18 cellular contexts compared by ENCODE assay signal in genomic region chr1:228494970-228495853, GRCh38.
"Had no signal": no experiment of that assay in that cellular context is flagged by ENCODE, and none has a peak within 500 bp of the region (broad histone marks: within the 10 kb centered on the region; RNA-seq: fewer than 3 reads in every experiment).

No MANE protein-coding gene starts in this region.

- H3K9me3 Mint-ChIP-seq: stimulated activated naive B cell treated with anti-CD40 and anti-IgM and Interleukin-4, amounts not matched to agents 10 μg/mL and 1 μg/mL and 100 μg/mL, for 72 hours; T-helper 1 cell treated with Interleukin-12 subunit alpha and Interleukin-12 subunit beta and Interleukin-4 antibody, amounts not matched to agents 30 μg/mL and 1 μg/mL, for 36 hours had no signal

- H3K36me3 ChIP-seq: uterus had no signal

- H3K27me3 Mint-ChIP-seq: activated naive CD8-positive, alpha-beta T cell; stimulated activated naive B cell treated with anti-CD40 and anti-IgM and Interleukin-4, amounts not matched to agents 10 μg/mL and 1 μg/mL and 100 μg/mL, for 72 hours had no signal

- H3K4me3 Mint-ChIP-seq: activated naive CD8-positive, alpha-beta T cell; stimulated activated naive B cell treated with anti-CD40 and anti-IgM and Interleukin-4, amounts not matched to agents 10 μg/mL and 1 μg/mL and 100 μg/mL, for 72 hours; T-helper 1 cell treated with Interleukin-12 subunit alpha and Interleukin-12 subunit beta and Interleukin-4 antibody, amounts not matched to agents 30 μg/mL and 1 μg/mL, for 36 hours had no signal

- H3K4me3 ChIP-seq: dorsolateral prefrontal cortex, hepatocyte, tibial nerve, uterus had no signal

- H3K4me1 ChIP-seq: uterus had no signal

- H3K9ac ChIP-seq: parathyroid adenoma had no signal

- H3K27ac Mint-ChIP-seq: activated naive CD8-positive, alpha-beta T cell; stimulated activated naive B cell treated with anti-CD40 and anti-IgM and Interleukin-4, amounts not matched to agents 10 μg/mL and 1 μg/mL and 100 μg/mL, for 72 hours; T-helper 1 cell treated with Interleukin-12 subunit alpha and Interleukin-12 subunit beta and Interleukin-4 antibody, amounts not matched to agents 30 μg/mL and 1 μg/mL, for 36 hours had no signal

- H3K27ac ChIP-seq: dorsolateral prefrontal cortex, hepatocyte, neutrophil, parathyroid adenoma, tibial nerve, uterus had no signal

- H3K4me2 ChIP-seq: hepatocyte had no signal

- H3K9me3 ChIP-seq: neutrophil, tibial nerve, uterus had no signal

- ATAC-seq: esophagus mucosa; SK-N-SH treated with all-trans-retinoic acid at 6 μM for 48 hours; stimulated activated naive B cell treated with anti-CD40 and anti-IgM and Interleukin-4, amounts not matched to agents 10 μg/mL and 1 μg/mL and 100 μg/mL, for 72 hours had no signal

- H2AFZ ChIP-seq: hepatocyte, parathyroid adenoma had no signal

- H3K27me3 ChIP-seq: dorsolateral prefrontal cortex, hepatocyte, neutrophil, tibial nerve, uterus had no signal

- DNase-seq: activated CD4-positive, alpha-beta T cell treated with anti-CD3 and anti-CD28 coated beads for 4 hours; activated CD8-positive, alpha-beta memory T cell treated with anti-CD3 and anti-CD28 coated beads, Interleukin-2, amount 50 U/mL, for 48 hours; anterior cingulate cortex; dorsolateral prefrontal cortex; islet precursor cell; retina; stimulated activated CD4-positive, alpha-beta T cell treated with anti-CD3 and anti-CD28 coated beads, Interleukin-2, amount 100 ng/mL, for 48 hours; stimulated activated naive B cell treated with anti-CD40 and anti-IgM and Interleukin-4, amounts not matched to agents 10 μg/mL and 1 μg/mL and 100 μg/mL, for 72 hours; substantia nigra; uterus had no signal
